In the genomic region with DNA sequence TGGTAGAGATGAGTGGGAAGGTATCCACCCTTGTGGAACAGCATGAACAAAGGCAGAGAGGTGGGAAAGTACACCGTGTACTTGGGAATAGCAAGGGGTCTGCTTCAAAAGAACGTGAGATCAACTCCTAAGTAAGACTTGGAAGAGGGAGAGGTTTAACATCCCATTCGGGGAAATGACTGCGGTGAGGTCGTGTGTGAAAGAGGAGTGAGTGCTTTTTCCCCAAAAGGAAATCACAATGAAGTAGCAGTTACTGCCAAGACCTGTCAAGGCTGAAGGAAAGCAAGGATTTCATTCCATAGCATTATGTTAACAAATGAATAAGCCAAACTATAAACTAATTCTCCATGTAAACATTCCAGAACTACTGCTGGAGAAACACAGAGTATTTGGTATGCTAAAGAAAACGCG, we compare ENCODE assay signal across 24 cellular contexts. TPM values are rescaled to one million over a fixed set of nuclear protein-coding genes. Genes with fewer than 3 reads are reported as not detected.
DNase-seq lines count a peak whose midpoint lies in the region; ATAC-seq, FAIRE-seq and TF ChIP-seq lines count a peak whose summit lies in the region.
"Had no signal": no experiment of that assay in that cellular context is flagged by ENCODE, and none has a peak within 500 bp of the region (broad histone marks: within the 10 kb centered on the region; RNA-seq: fewer than 3 reads in every experiment).

No MANE protein-coding gene starts in this region.

- intact Hi-C loops in K562 (cut with micrococcal nuclease) (no loop called here), upper lobe of right lung (cut with DNase I) (no loop called here)

- H3F3A ChIP-seq in smooth muscle cell (ENCODE audit: low read depth): no peaks in the 10 kb centered on the region

- TF ChIP-seq CTCF in K562 (IDR thresholded peaks at IDR 0.05 in 2 of 3, conservative IDR thresholded peaks at IDR 0.05 in 1 of 3; ENCODE audit: insufficient read depth in 2 of 3, low read depth in 1 of 3, low read length in 3 of 3) (no peak), smooth muscle cell (IDR thresholded peaks at IDR 0.05; ENCODE audit: borderline replicate concordance, insufficient read depth, poor library complexity, severe bottlenecking) (no peak), upper lobe of right lung (IDR thresholded peaks at IDR 0.05) (no peak)

- H2AFZ ChIP-seq in K562 (ENCODE audit: low read depth, low read length) (peak overlapping the region; percentile 49), smooth muscle cell (ENCODE audit: low read depth) (peak overlapping the region; percentile 32)

- H3K27me3 ChIP-seq in K562 (ENCODE audit: control insufficient read depth in 2 of 2, insufficient read depth in 2 of 2, low read length in 2 of 2): no peaks in the 10 kb centered on the region
- no peaks in the 10 kb centered on the region for H3K27me3 ChIP-seq in smooth muscle cell (ENCODE audit: low read depth)
- H3K27me3 ChIP-seq in upper lobe of right lung: no peaks in the 10 kb centered on the region
- H3K27me3 ChIP-seq: breast epithelium had no signal

- H3K9me3 ChIP-seq in K562 (replicated peaks; ENCODE audit: control insufficient read depth, insufficient read depth, low read depth, low read length) (no peaks in the 10 kb centered on the region), smooth muscle cell (replicated peaks; ENCODE audit: low read depth) (no peaks in the 10 kb centered on the region), upper lobe of right lung (no peaks in the 10 kb centered on the region)
- H3K9me3 ChIP-seq: breast epithelium, lower lobe of right lung had no signal

- CTCF ChIA-PET in K562 (lab: Yijun Ruan, JAX; ENCODE audit: low intra/inter-chr PET ratio): no interaction called here

- peaks cover 24 to 49% of the 10 kb centered on the region in 2 experiments for H3K4me1 ChIP-seq in K562 (replicated peaks in 1 of 2; ENCODE audit: control insufficient read depth in 2 of 2, insufficient read depth in 2 of 2, low read length in 2 of 2)
- H3K4me1 ChIP-seq in smooth muscle cell (ENCODE audit: low read depth): peaks cover 17% of the 10 kb centered on the region
- peaks cover 9% of the 10 kb centered on the region for H3K4me1 ChIP-seq in upper lobe of right lung

- no TSS peak for BruUV-seq in K562 (replicated peaks; lab: Mats Ljungman, UMichigan)

- H3K36me3 ChIP-seq in K562 (ENCODE audit: control insufficient read depth, insufficient read depth, low read length) (no peaks in the 10 kb centered on the region), smooth muscle cell (ENCODE audit: low read depth) (no peaks in the 10 kb centered on the region), upper lobe of right lung (no peaks in the 10 kb centered on the region)
- H3K36me3 ChIP-seq: breast epithelium, lower lobe of right lung, WERI-Rb-1 had no signal

- TF ChIP-seq RAD21 in K562 (CRISPR knock-in tag; conservative IDR thresholded peaks at IDR 0.05 in 1 of 2, IDR thresholded peaks at IDR 0.05 in 1 of 2): no peak

- no peak for TF ChIP-seq EP300 in K562 (IDR thresholded peaks at IDR 0.05; ENCODE audit: low read length)

- H3K4me2 ChIP-seq in K562 (ENCODE audit: insufficient read depth, low read length) (no peak overlapping the region), smooth muscle cell (peak overlapping the region; percentile 31)

- no peak for TF ChIP-seq POLR2A in H54 (IDR thresholded peaks at IDR 0.05; ENCODE audit: low read depth, low read length)
- TF ChIP-seq POLR2A in K562 (conservative IDR thresholded peaks at IDR 0.05): no peak

- POLR2A ChIA-PET in K562 (lab: Yijun Ruan, JAX): interaction anchor here (1.4 kb wide), 1 partner anchor 19 kb away, joined by 3 read pairs; no protein-coding TSS in a partner anchor

- H3K9me1 ChIP-seq in K562 (ENCODE audit: control insufficient read depth, insufficient read depth, low read length): no peaks in the 10 kb centered on the region

- FAIRE-seq in H54 (lab: Jason Lieb, UNC) (peak; percentile 45), K562 (lab: Jason Lieb, UNC) (no peak)
- FAIRE-seq: frontal cortex had no signal

- 5% methylated on average over 7 of the region's 7 CpGs for WGBS in K562 (ENCODE audit: insufficient coverage, low coverage, missing lambda C conversion rate)
- 43% methylated on average over 7 of the region's 7 CpGs for WGBS in smooth muscle cell (ENCODE audit: low lambda C conversion rate)

- no peak for ATAC-seq in K562
- ATAC-seq in upper lobe of right lung: no peak
- ATAC-seq in HG03196 (IDR thresholded peaks at IDR 0.05; ENCODE audit: unreplicated experiment): no peak
- ATAC-seq: activated T-helper 17 cell treated with anti-CD3 and anti-CD28 coated beads, Interleukin-2, amount 50 U/mL, for 72 hours; lower lobe of right lung; right cardiac atrium had no signal

- no peak overlapping the region for H3K27ac ChIP-seq in K562 (ENCODE audit: extremely low read depth, low read depth, low read length)
- no peak overlapping the region for H3K27ac ChIP-seq in smooth muscle cell (ENCODE audit: low read depth)
- no peak overlapping the region for H3K27ac ChIP-seq in upper lobe of right lung
- H3K27ac ChIP-seq: breast epithelium, lower lobe of right lung, WERI-Rb-1 had no signal

- H4K20me1 ChIP-seq in K562 (replicated peaks; ENCODE audit: control insufficient read depth, insufficient read depth, low read length): no peaks in the 10 kb centered on the region
- H4K20me1 ChIP-seq in smooth muscle cell (ENCODE audit: low read depth): no peaks in the 10 kb centered on the region

- no peak overlapping the region for H3K4me3 ChIP-seq in K562
- no peak overlapping the region for H3K4me3 ChIP-seq in smooth muscle cell
- no peak overlapping the region for H3K4me3 ChIP-seq in upper lobe of right lung
- H3K4me3 ChIP-seq: breast epithelium, lower lobe of right lung had no signal

- H3K79me2 ChIP-seq in K562 (ENCODE audit: control insufficient read depth, insufficient read depth, low read length): no peaks in the 10 kb centered on the region
- H3K79me2 ChIP-seq in smooth muscle cell (ENCODE audit: low read depth): no peaks in the 10 kb centered on the region

- in situ Hi-C loops in K562 (cut with MboI): no loop called here

- DNase-seq in H54 (ENCODE audit: insufficient read length, low spot score) (no peak), K562 (ENCODE audit: extremely low read depth in 1 of 4, low spot score in 3 of 4) (no peak), iris pigment epithelial cell (ENCODE audit: low read depth) (peak; percentile 54), smooth muscle cell (lab: John Stamatoyannopoulos, UW; ENCODE audit: unreplicated experiment) (no peak), upper lobe of right lung (no peak), medulla oblongata (ENCODE audit: extremely low spot score) (no peak), kidney tubule cell (ENCODE audit: low spot score) (no peak)
- DNase-seq: ACHN, C1 segment of cervical spinal cord, Calu3, dermis blood vessel endothelial cell, GOT3, islet precursor cell, lower lobe of right lung, NCI-H2171 treated with DMSO at 0.1 percent for 48 hours, NCI-H526 treated with DMSO at 0.1 percent for 48 hours, occipital lobe, right cardiac atrium, T-helper 2 cell, WERI-Rb-1 had no signal

- no peak overlapping the region for H3K9ac ChIP-seq in K562 (ENCODE audit: insufficient read depth in 1 of 2, low read depth in 2 of 2, low read length in 2 of 2)
- no peak overlapping the region for H3K9ac ChIP-seq in smooth muscle cell (ENCODE audit: low read depth)

RNA-seq across cellular contexts. Expression of a gene that starts 19.9 kb away (rescaled TPM):
- 9.4 and 28.8 TPM in 2 replicates for total RNA-seq in K562 (2011; cell fraction: chromatin; rRNA removed; ENCODE audit: low replicate concordance)
- 6.0 and 9.7 TPM in 2 replicates for total RNA-seq in K562 (2011; cell fraction: nucleolus; rRNA removed)
- total RNA-seq in K562 (2011; cell fraction: nucleoplasm; rRNA removed): 10.6 and 11.6 TPM in 2 replicates
- 4.5 and 5.8 TPM in 2 replicates for total RNA-seq in K562 (2014; rRNA removed)
- 8.6 and 8.7 TPM in 2 replicates for total RNA-seq in K562 (2014; rRNA removed; fragmentation: Illumina TruSeq; extraction: Trizol)
- 7.8 and 8.3 TPM in 2 replicates for total RNA-seq in K562 (2015; rRNA removed; fragmentation: Illumina TruSeq; extraction: Trizol)
- total RNA-seq in K562 (2021): 6.0 and 6.4 TPM in 2 replicates
- 4.9 and 5.5 TPM in 2 replicates for polyA plus RNA-seq in K562 (2011; rRNA removed)
- polyA plus RNA-seq in K562 (2011; cell fraction: cytosol; rRNA removed): 1.4 and 2.3 TPM in 2 replicates
- polyA plus RNA-seq in K562 (2011; cell fraction: nucleus; rRNA removed): 3.5 and 4.2 TPM in 2 replicates
- 2.0 and 2.1 TPM in 2 replicates for polyA plus RNA-seq in K562 (2012)
- 3.3 and 3.9 TPM in 2 replicates for polyA plus RNA-seq in K562 (2014; fragmentation: Illumina TruSeq; extraction: Trizol)
- under 1 TPM; 0.39 to 0.77 TPM for polyA plus RNA-seq in K562 (2014; fragmentation: Nextera tagmentation; extraction: Ambion mirVana)
- polyA plus RNA-seq in K562 (2014; rRNA removed): 2.3 and 2.6 TPM in 2 replicates
- polyA minus RNA-seq in K562 (2011; rRNA and poly(A)+ RNA removed): 22.0 and 27.4 TPM in 2 replicates
- 7.5 and 8.6 TPM in 2 replicates for polyA minus RNA-seq in K562 (2011; cell fraction: cytosol; rRNA and poly(A)+ RNA removed)
- polyA minus RNA-seq in K562 (2011; cell fraction: nucleus; rRNA and poly(A)+ RNA removed): 10.0 and 19.5 TPM in 2 replicates
- total RNA-seq in smooth muscle cell: 9.1 and 9.8 TPM in 2 replicates
- 4.6 and 4.9 TPM in 2 replicates for polyA plus RNA-seq in smooth muscle cell
- 23.8 TPM for total RNA-seq in upper lobe of right lung

RNA-seq across cellular contexts. Expression of a gene that starts 38.7 kb away (rescaled TPM):
- total RNA-seq in K562 (2011; cell fraction: chromatin; rRNA removed; ENCODE audit: low replicate concordance): 24.3 and 26.2 TPM in 2 replicates
- total RNA-seq in K562 (2011; cell fraction: nucleolus; rRNA removed): 10.3 and 16.3 TPM in 2 replicates
- 15.6 and 17.2 TPM in 2 replicates for total RNA-seq in K562 (2011; cell fraction: nucleoplasm; rRNA removed)
- total RNA-seq in K562 (2014; rRNA removed) (36.1 and 58.6 TPM in 2 replicates), K562 (2014; rRNA removed; fragmentation: Illumina TruSeq; extraction: Trizol) (30.1 and 31.6 TPM in 2 replicates), K562 (2015; rRNA removed; fragmentation: Illumina TruSeq; extraction: Trizol) (33.2 and 34.7 TPM in 2 replicates), K562 (2021) (33.0 and 34.8 TPM in 2 replicates), smooth muscle cell (30.7 and 39.4 TPM in 2 replicates), upper lobe of right lung (22.5 TPM)
- polyA plus RNA-seq in K562 (2011; rRNA removed) (36.0 and 38.5 TPM in 2 replicates), K562 (2014; fragmentation: Illumina TruSeq; extraction: Trizol) (24.7 and 38.7 TPM in 2 replicates), K562 (2014; fragmentation: Nextera tagmentation; extraction: Ambion mirVana) (10 to 100 TPM; 17.0 to 22.5 TPM), K562 (2014; rRNA removed) (33.5 and 41.7 TPM in 2 replicates), smooth muscle cell (45.0 and 46.4 TPM in 2 replicates)
- polyA plus RNA-seq in K562 (2011; cell fraction: cytosol; rRNA removed): 22.8 and 39.6 TPM in 2 replicates
- polyA plus RNA-seq in K562 (2011; cell fraction: nucleus; rRNA removed): 40.2 and 52.5 TPM in 2 replicates
- 32.5 and 34.3 TPM in 2 replicates for polyA plus RNA-seq in K562 (2012)
- polyA minus RNA-seq in K562 (2011; rRNA and poly(A)+ RNA removed): 12.1 and 14.3 TPM in 2 replicates
- 19.7 and 21.9 TPM in 2 replicates for polyA minus RNA-seq in K562 (2011; cell fraction: cytosol; rRNA and poly(A)+ RNA removed)
- polyA minus RNA-seq in K562 (2011; cell fraction: nucleus; rRNA and poly(A)+ RNA removed): 13.2 and 14.4 TPM in 2 replicates

RNA-seq across cellular contexts. Expression of a gene that starts 55.7 kb away (rescaled TPM):
- total RNA-seq in K562 (2011; cell fraction: chromatin; rRNA removed; ENCODE audit: low replicate concordance): 15.5 and 25.6 TPM in 2 replicates
- total RNA-seq in K562 (2011; cell fraction: nucleolus; rRNA removed): 14.5 and 15.4 TPM in 2 replicates
- total RNA-seq in K562 (2011; cell fraction: nucleoplasm; rRNA removed): 19.9 and 25.6 TPM in 2 replicates
- total RNA-seq in K562 (2014; rRNA removed) (10.0 and 11.1 TPM in 2 replicates), K562 (2014; rRNA removed; fragmentation: Illumina TruSeq; extraction: Trizol) (19.4 and 20.4 TPM in 2 replicates), K562 (2015; rRNA removed; fragmentation: Illumina TruSeq; extraction: Trizol) (16.4 and 18.6 TPM in 2 replicates), K562 (2021) (18.6 and 19.4 TPM in 2 replicates), smooth muscle cell (34.3 and 41.4 TPM in 2 replicates), upper lobe of right lung (25.9 TPM)
- polyA plus RNA-seq in K562 (2011; rRNA removed) (6.5 and 8.7 TPM in 2 replicates), K562 (2014; fragmentation: Illumina TruSeq; extraction: Trizol) (11.8 and 14.7 TPM in 2 replicates), K562 (2014; fragmentation: Nextera tagmentation; extraction: Ambion mirVana) (10 to 100 TPM; 10.6 to 12.3 TPM), K562 (2014; rRNA removed) (7.8 and 8.0 TPM in 2 replicates), smooth muscle cell (21.4 and 27.2 TPM in 2 replicates)
- 4.9 and 5.4 TPM in 2 replicates for polyA plus RNA-seq in K562 (2011; cell fraction: cytosol; rRNA removed)
- polyA plus RNA-seq in K562 (2011; cell fraction: nucleus; rRNA removed): 4.2 and 4.4 TPM in 2 replicates
- polyA plus RNA-seq in K562 (2012): 8.6 and 11.1 TPM in 2 replicates
- 14.0 and 16.5 TPM in 2 replicates for polyA minus RNA-seq in K562 (2011; rRNA and poly(A)+ RNA removed)
- 4.9 and 9.2 TPM in 2 replicates for polyA minus RNA-seq in K562 (2011; cell fraction: cytosol; rRNA and poly(A)+ RNA removed)
- 19.5 and 31.8 TPM in 2 replicates for polyA minus RNA-seq in K562 (2011; cell fraction: nucleus; rRNA and poly(A)+ RNA removed)
